25 cellular contexts compared by ENCODE assay signal in genomic region chr10:18438356-18439126, GRCh38.
DNase-seq lines count a peak whose midpoint lies in the region; TF ChIP-seq lines count a peak whose summit lies in the region.
"Had no signal": no experiment of that assay in that cellular context is flagged by ENCODE, and none has a peak within 500 bp of the region (broad histone marks: within the 10 kb centered on the region; RNA-seq: fewer than 3 reads in every experiment).

No MANE protein-coding gene starts in this region.

- no peaks in the 10 kb centered on the region for H3K27me3 Mint-ChIP-seq in activated T-cell treated with anti-CD3 and anti-CD28 coated beads, Interleukin-2, amount 50 U/mL, for 24 hours
- H3K27me3 Mint-ChIP-seq: memory B cell had no signal

- no peaks in the 10 kb centered on the region for H3K27me3 ChIP-seq in esophagus muscularis mucosa
- H3K27me3 ChIP-seq in neuronal stem cell (ENCODE audit: control insufficient read depth in 3 of 3, insufficient read depth in 3 of 3, low read depth in 1 of 3, low read length in 3 of 3), result no peaks in the 10 kb centered on the region
- H3K27me3 ChIP-seq in mesenchymal stem cell (ENCODE audit: control insufficient read depth in 1 of 2, insufficient read depth in 1 of 2, low read length in 2 of 2), result no peaks in the 10 kb centered on the region
- H3K27me3 ChIP-seq: BLaER1, vagina had no signal

- H3K4me2 ChIP-seq in neuronal stem cell (ENCODE audit: insufficient read depth, low read length, poor library complexity, severe bottlenecking) (no peak overlapping the region), mesenchymal stem cell (ENCODE audit: low read length, poor library complexity, severe bottlenecking) (no peak overlapping the region)
- H3K4me2 ChIP-seq: BLaER1 had no signal

- no peak overlapping the region for H3K23ac ChIP-seq in neuronal stem cell (ENCODE audit: low read depth, low read length, poor library complexity)
- H3K23ac ChIP-seq in mesenchymal stem cell (ENCODE audit: low read length in 2 of 2), result no peak overlapping the region

- H3K4ac ChIP-seq in neuronal stem cell (ENCODE audit: low read length) (no peak overlapping the region), mesenchymal stem cell (ENCODE audit: low read depth in 1 of 2, low read length in 2 of 2) (no peak overlapping the region)

- no peak overlapping the region for H3K4me3 Mint-ChIP-seq in activated T-cell treated with anti-CD3 and anti-CD28 coated beads, Interleukin-2, amount 50 U/mL, for 24 hours
- H3K4me3 Mint-ChIP-seq: memory B cell had no signal

- no peak overlapping the region for H3K27ac Mint-ChIP-seq in activated T-cell treated with anti-CD3 and anti-CD28 coated beads, Interleukin-2, amount 50 U/mL, for 24 hours
- H3K27ac Mint-ChIP-seq: memory B cell had no signal

- H3K4me1 Mint-ChIP-seq in activated T-cell treated with anti-CD3 and anti-CD28 coated beads, Interleukin-2, amount 50 U/mL, for 24 hours (ENCODE audit: low read depth), result no peaks in the 10 kb centered on the region
- H3K4me1 Mint-ChIP-seq: memory B cell had no signal

- H4K91ac ChIP-seq in neuronal stem cell (ENCODE audit: low read depth, low read length, poor library complexity) (no peak overlapping the region), mesenchymal stem cell (ENCODE audit: low read length) (no peak overlapping the region)

- H3K9me3 ChIP-seq in esophagus muscularis mucosa, result no peaks in the 10 kb centered on the region
- H3K9me3 ChIP-seq in neuronal stem cell (replicated peaks in 1 of 2; ENCODE audit: control insufficient read depth in 2 of 2, insufficient read depth in 1 of 2, low read depth in 1 of 2, low read length in 2 of 2), result no peaks in the 10 kb centered on the region
- no peaks in the 10 kb centered on the region for H3K9me3 ChIP-seq in mesenchymal stem cell (ENCODE audit: control insufficient read depth, low read length)
- H3K9me3 ChIP-seq: BLaER1, psoas muscle, thoracic aorta, vagina had no signal

- H2BK5ac ChIP-seq in neuronal stem cell (ENCODE audit: low read length) (peak overlapping the region; percentile 39), mesenchymal stem cell (ENCODE audit: low read depth, low read length, poor library complexity, severe bottlenecking) (no peak overlapping the region)

- intact Hi-C loops in esophagus muscularis mucosa (cut with DNase I), result no loop called here

- peaks cover 14 to 17% (median 16%) of the 10 kb centered on the region in 4 donors for H3K4me1 ChIP-seq in esophagus muscularis mucosa
- no peaks in the 10 kb centered on the region for H3K4me1 ChIP-seq in neuronal stem cell (ENCODE audit: control insufficient read depth in 2 of 2, insufficient read depth in 1 of 2, low read depth in 1 of 2, low read length in 2 of 2)
- no peaks in the 10 kb centered on the region for H3K4me1 ChIP-seq in mesenchymal stem cell (ENCODE audit: control insufficient read depth, insufficient read depth, low read depth, low read length)
- H3K4me1 ChIP-seq: BLaER1, psoas muscle, vagina had no signal

- H3K36me3 ChIP-seq in esophagus muscularis mucosa, result no peaks in the 10 kb centered on the region
- H3K36me3 ChIP-seq in neuronal stem cell (replicated peaks in 1 of 2; ENCODE audit: control insufficient read depth in 2 of 2, insufficient read depth in 2 of 2, low read length in 2 of 2), result no peaks in the 10 kb centered on the region
- H3K36me3 ChIP-seq in mesenchymal stem cell (ENCODE audit: control insufficient read depth in 1 of 2, insufficient read depth in 2 of 2, low read depth in 1 of 2, low read length in 2 of 2), result no peaks in the 10 kb centered on the region
- H3K36me3 ChIP-seq: BLaER1, thoracic aorta, vagina had no signal

- TF ChIP-seq EP300 in esophagus muscularis mucosa (IDR thresholded peaks at IDR 0.05), result no peak

- WGBS in esophagus muscularis mucosa, result 79% methylated on average over 17 of the region's 17 CpGs
- WGBS in neuronal stem cell (ENCODE audit: extremely low coverage in 2 of 2, insufficient read length in 2 of 2, insufficient replicate concordance in 1 of 2), 2 donors, result no CpG with 5 or more reads among the region's 17 CpGs
- WGBS in mesenchymal stem cell, result 91% methylated on average over 15 of the region's 17 CpGs

- H3K27ac ChIP-seq in esophagus muscularis mucosa (replicated peaks in 1 of 4) (peak overlapping the region; percentile 15 to 60 (median 43)), neuronal stem cell (replicated peaks; ENCODE audit: low read length) (no peak overlapping the region), mesenchymal stem cell (ENCODE audit: low read length, poor library complexity, severe bottlenecking) (no peak overlapping the region)
- H3K27ac ChIP-seq: BLaER1, psoas muscle, thoracic aorta, vagina had no signal

- H3K18ac ChIP-seq in neuronal stem cell (ENCODE audit: low read length), result no peak overlapping the region
- no peak overlapping the region for H3K18ac ChIP-seq in mesenchymal stem cell (ENCODE audit: low read depth in 1 of 2, low read length in 2 of 2)

- H4K8ac ChIP-seq in neuronal stem cell (ENCODE audit: low read depth, low read length) (no peak overlapping the region), mesenchymal stem cell (ENCODE audit: low read length) (no peak overlapping the region)

- TF ChIP-seq CTCF in esophagus muscularis mucosa (IDR thresholded peaks at IDR 0.05), result no peak

- H3K79me1 ChIP-seq in neuronal stem cell (ENCODE audit: low read depth, low read length), result no peaks in the 10 kb centered on the region
- H3K79me1 ChIP-seq in mesenchymal stem cell (replicated peaks; ENCODE audit: low read length, poor library complexity, severe bottlenecking), result no peaks in the 10 kb centered on the region

- no peaks in the 10 kb centered on the region for H3K9me3 Mint-ChIP-seq in activated T-cell treated with anti-CD3 and anti-CD28 coated beads, Interleukin-2, amount 50 U/mL, for 24 hours
- H3K9me3 Mint-ChIP-seq: memory B cell had no signal

- no peak overlapping the region for H2BK15ac ChIP-seq in neuronal stem cell (ENCODE audit: low read length)
- H2BK15ac ChIP-seq in mesenchymal stem cell (ENCODE audit: low read depth, poor library complexity, severe bottlenecking), result no peak overlapping the region

- H3K14ac ChIP-seq in neuronal stem cell (ENCODE audit: low read length), result peak overlapping the region; percentile 63
- H3K14ac ChIP-seq in mesenchymal stem cell (ENCODE audit: low read length in 2 of 2), result no peak overlapping the region

- H2BK12ac ChIP-seq in neuronal stem cell (ENCODE audit: low read length), result no peak overlapping the region
- H2BK12ac ChIP-seq in mesenchymal stem cell (ENCODE audit: low read length in 2 of 2), result no peak overlapping the region

- DNase-seq in DMS53 (lab: John Stamatoyannopoulos, UW), result peak; percentile 73
- peak; percentile 31 for DNase-seq in NCI-H446 treated with DMSO at 0.1 percent for 48 hours (lab: John Stamatoyannopoulos, UW)
- DNase-seq in esophagus muscularis mucosa (ENCODE audit: extremely low spot score), result no peak
- no peak for DNase-seq in neuronal stem cell (ENCODE audit: low spot score)
- no peak for DNase-seq in stimulated activated CD4-positive, alpha-beta T cell treated with anti-CD3 and anti-CD28 coated beads, Interleukin-4, amount 100 ng/mL, for 1 hour
- DNase-seq in AG08396 (ENCODE audit: low spot score), result no peak
- no peak for DNase-seq in mesenchymal stem cell
- no peak for DNase-seq in activated T-cell treated with anti-CD3 and anti-CD28 coated beads, Interleukin-2, amount 50 U/mL, for 24 hours
- DNase-seq: activated CD4-positive, alpha-beta T cell treated with anti-CD3 and anti-CD28 coated beads, Interleukin-2, amount 50 U/mL, for 4 hours; activated naive CD4-positive, alpha-beta T cell treated with Interleukin-2 at 50 U/mL for 16 hours; DMS79 treated with DMSO at 0.1 percent for 48 hours; effector memory CD4-positive, alpha-beta T cell; head of caudate nucleus; NCI-H1417; NCI-H2107; NCI-H526; psoas muscle; SHP77 treated with DMSO at 0.1 percent for 48 hours; stimulated activated naive CD4-positive, alpha-beta T cell treated with Interleukin-2 at 50 U/mL for 16 hours; SW 1271; T1000 had no signal

- H2AK5ac ChIP-seq in neuronal stem cell (ENCODE audit: low read depth, low read length) (no peak overlapping the region), mesenchymal stem cell (ENCODE audit: low read length, severe bottlenecking) (no peak overlapping the region)

- H3K9ac ChIP-seq in neuronal stem cell (ENCODE audit: low read depth, low read length, poor library complexity) (no peak overlapping the region), mesenchymal stem cell (ENCODE audit: low read length) (no peak overlapping the region)
- H3K9ac ChIP-seq: BLaER1 had no signal

- H3K4me3 ChIP-seq in esophagus muscularis mucosa (no peak overlapping the region), neuronal stem cell (ENCODE audit: low read length in 2 of 2) (no peak overlapping the region), mesenchymal stem cell (ENCODE audit: insufficient read depth in 1 of 2, low read depth in 1 of 2, low read length in 2 of 2) (no peak overlapping the region)
- H3K4me3 ChIP-seq: BLaER1, psoas muscle, thoracic aorta, vagina had no signal

- H2BK120ac ChIP-seq in neuronal stem cell (ENCODE audit: low read depth, low read length) (no peak overlapping the region), mesenchymal stem cell (ENCODE audit: low read depth, low read length) (no peak overlapping the region)

- H2AFZ ChIP-seq in neuronal stem cell (ENCODE audit: low read length) (no peak overlapping the region), mesenchymal stem cell (ENCODE audit: low read depth, low read length) (no peak overlapping the region)

- TF ChIP-seq POLR2A in esophagus muscularis mucosa (IDR thresholded peaks at IDR 0.05; ENCODE audit: low read depth), result no peak

- H3K36me3 Mint-ChIP-seq in activated T-cell treated with anti-CD3 and anti-CD28 coated beads, Interleukin-2, amount 50 U/mL, for 24 hours (ENCODE audit: low read depth), result no peaks in the 10 kb centered on the region
- H3K36me3 Mint-ChIP-seq: memory B cell had no signal

Comparison
In these comparisons a context has a peak if more than half of its experiments do, and no peak if none do; other contexts are left out.
1. DNase-seq: peak in DMS53 (single experiment) and NCI-H446 treated with DMSO at 0.1 percent for 48 hours (single experiment); none in esophagus muscularis mucosa (single experiment), neuronal stem cell (single experiment), stimulated activated CD4-positive, alpha-beta T cell treated with anti-CD3 and anti-CD28 coated beads, Interleukin-4, amount 100 ng/mL, for 1 hour (single experiment), AG08396 (single experiment), mesenchymal stem cell (single experiment) and activated T-cell treated with anti-CD3 and anti-CD28 coated beads, Interleukin-2, amount 50 U/mL, for 24 hours (single experiment).
2. H3K27ac ChIP-seq: peak in esophagus muscularis mucosa (4 of 4); none in neuronal stem cell (single experiment) and mesenchymal stem cell (single experiment).